ENCODE assay signal across 2 cellular contexts in genomic region chr21:46311568-46311967, GRCh38.
TF ChIP-seq lines count a peak whose summit lies in the region.

No MANE protein-coding gene starts in this region.

TF ChIP-seq in GM12891, 5 proteins besides CTCF, POLR2A, EP300 and RAD21:
- TF ChIP-seq TAF1 (IDR thresholded peaks at IDR 0.05; ENCODE audit: low read depth, low read length): no peak
- no peak for TF ChIP-seq PAX5 (IDR thresholded peaks at IDR 0.05; ENCODE audit: insufficient read depth, low read length, severe bottlenecking)
- no peak for TF ChIP-seq POLR2AphosphoS5 (IDR thresholded peaks at IDR 0.05; ENCODE audit: low read depth, low read length)
- no peak for TF ChIP-seq SPI1 (IDR thresholded peaks at IDR 0.05; ENCODE audit: low read depth, low read length)
- no peak for TF ChIP-seq POU2F2 (IDR thresholded peaks at IDR 0.05; ENCODE audit: low read depth, low read length)
TF ChIP-seq in GM12891: peak in this region for 0.

TF ChIP-seq in K562, 482 proteins besides CTCF, POLR2A, EP300 and RAD21:
- 0 out of 2 replicates have a peak, but pooled peaks have one; percentile 45 for TF ChIP-seq EHMT2 (IDR thresholded peaks at IDR 0.05)
- 0 out of 2 replicates have a peak, but pooled peaks have one; percentile 2 for TF ChIP-seq POLR2G (IDR thresholded peaks at IDR 0.05; ENCODE audit: low read depth, low read length)
- no peak for TF ChIP-seq ZNF23 (CRISPR knock-in tag; IDR thresholded peaks at IDR 0.05)
- 0 out of 2 replicates have a peak, but pooled peaks have one; percentile 11 for TF ChIP-seq EGR1 (conservative IDR thresholded peaks at IDR 0.05)
- TF ChIP-seq, protein P1, sequence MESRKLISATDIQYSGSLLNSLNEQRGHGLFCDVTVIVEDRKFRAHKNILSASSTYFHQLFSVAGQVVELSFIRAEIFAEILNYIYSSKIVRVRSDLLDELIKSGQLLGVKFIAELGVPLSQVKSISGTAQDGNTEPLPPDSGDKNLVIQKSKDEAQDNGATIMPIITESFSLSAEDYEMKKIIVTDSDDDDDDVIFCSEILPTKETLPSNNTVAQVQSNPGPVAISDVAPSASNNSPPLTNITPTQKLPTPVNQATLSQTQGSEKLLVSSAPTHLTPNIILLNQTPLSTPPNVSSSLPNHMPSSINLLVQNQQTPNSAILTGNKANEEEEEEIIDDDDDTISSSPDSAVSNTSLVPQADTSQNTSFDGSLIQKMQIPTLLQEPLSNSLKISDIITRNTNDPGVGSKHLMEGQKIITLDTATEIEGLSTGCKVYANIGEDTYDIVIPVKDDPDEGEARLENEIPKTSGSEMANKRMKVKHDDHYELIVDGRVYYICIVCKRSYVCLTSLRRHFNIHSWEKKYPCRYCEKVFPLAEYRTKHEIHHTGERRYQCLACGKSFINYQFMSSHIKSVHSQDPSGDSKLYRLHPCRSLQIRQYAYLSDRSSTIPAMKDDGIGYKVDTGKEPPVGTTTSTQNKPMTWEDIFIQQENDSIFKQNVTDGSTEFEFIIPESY (CRISPR knock-in tag; IDR thresholded peaks at IDR 0.05): no peak
- TF ChIP-seq CREBBP (IDR thresholded peaks at IDR 0.05; ENCODE audit: low read depth, low read length): peak; percentile 85
- TF ChIP-seq ZBTB26 (CRISPR knock-in tag; IDR thresholded peaks at IDR 0.05): peak; percentile 23; the same call in 1 of the 2 replicates
- no peak for TF ChIP-seq ETV6 (IDR thresholded peaks at IDR 0.05; ENCODE audit: borderline replicate concordance in 1 of 2, low read depth in 2 of 2, low read length in 1 of 2)
- TF ChIP-seq ETV6 (CRISPR knock-in tag; IDR thresholded peaks at IDR 0.05; ENCODE audit: borderline replicate concordance): no peak
